Comparison of ENCODE assay signal across 24 cellular contexts in the genomic region with DNA sequence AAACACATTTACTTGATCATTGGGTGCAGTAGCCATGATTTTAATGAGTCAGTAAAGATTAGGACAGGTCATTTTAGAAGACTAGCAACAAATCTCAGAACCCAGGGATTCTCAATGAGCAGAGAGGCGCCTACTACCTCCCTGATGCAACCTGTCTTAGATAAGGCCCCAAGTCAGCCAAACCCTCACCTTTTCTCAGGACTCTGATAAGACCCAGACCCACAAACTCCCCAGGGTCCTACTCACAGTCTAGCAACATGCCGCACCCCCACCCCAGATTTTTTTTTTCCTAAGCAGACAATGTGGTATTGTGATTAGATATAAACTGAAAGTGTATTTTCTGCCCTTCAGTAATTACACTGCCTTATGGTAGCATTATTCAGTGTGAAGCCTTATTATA.
A peak's percentile ranks its signal among the peaks of the same experiment; 100 is the strongest.
DNase-seq lines count a peak whose midpoint lies in the region; FAIRE-seq and TF ChIP-seq lines count a peak whose summit lies in the region.
"Had no signal": no experiment of that assay in that cellular context is flagged by ENCODE, and none has a peak within 500 bp of the region (broad histone marks: within the 10 kb centered on the region; RNA-seq: fewer than 3 reads in every experiment).

No MANE protein-coding gene starts in this region.

- H3K27me3 ChIP-seq in HUES48 (ENCODE audit: control insufficient read depth, insufficient read depth, low read length) (no peaks in the 10 kb centered on the region), endodermal cell (ENCODE audit: control insufficient read depth, insufficient read depth, low read length, poor library complexity, severe bottlenecking) (no peaks in the 10 kb centered on the region), iPS-20b (ENCODE audit: insufficient read depth, low read length) (peaks cover 36% of the 10 kb centered on the region; the same call in 1 of the 2 replicates), neural progenitor cell (peaks cover 2% of the 10 kb centered on the region), small intestine (ENCODE audit: control insufficient read depth in 2 of 2, insufficient read depth in 2 of 2, low read length in 2 of 2) (peaks cover 0 to 2% of the 10 kb centered on the region in 2 donors), Karpas-422 (ENCODE audit: low read length) (no peaks in the 10 kb centered on the region)
- H3K27me3 ChIP-seq: BE2C, BLaER1 had no signal

- H3K4me2 ChIP-seq in neural progenitor cell, result peak overlapping the region; percentile 61
- H3K4me2 ChIP-seq in Karpas-422 (ENCODE audit: low read depth, low read length, poor library complexity, severe bottlenecking), result no peak overlapping the region
- H3K4me2 ChIP-seq: BLaER1 had no signal

- DNase-seq in endodermal cell, result peak; percentile 53
- DNase-seq in neural progenitor cell (ENCODE audit: low spot score), result no peak
- DNase-seq in small intestine, result no peak
- no peak for DNase-seq in activated gamma-delta T cell (lab: John Stamatoyannopoulos, UW)
- no peak for DNase-seq in MCF 10A (ENCODE audit: unreplicated experiment)
- no peak for DNase-seq in Karpas-422
- DNase-seq: 8988T; ACHN; BE2C; C1 segment of cervical spinal cord; Caco-2; Calu3; CD4-positive, alpha-beta T cell; CD8-positive, alpha-beta T cell; DMS79 treated with DMSO at 0.1 percent for 48 hours; GF-D8 had no signal

- no peaks in the 10 kb centered on the region for H3K9me2 ChIP-seq in Karpas-422 (replicated peaks; ENCODE audit: insufficient read depth, low read length)

- H4K20me1 ChIP-seq in neural progenitor cell (ENCODE audit: low read depth) (no peaks in the 10 kb centered on the region), Karpas-422 (ENCODE audit: insufficient read depth, low read depth, low read length) (no peaks in the 10 kb centered on the region)
- H4K20me1 ChIP-seq: BLaER1 had no signal

- no peaks in the 10 kb centered on the region for H3K79me2 ChIP-seq in neural progenitor cell (ENCODE audit: low read depth)
- no peaks in the 10 kb centered on the region for H3K79me2 ChIP-seq in Karpas-422 (ENCODE audit: low read length)

- H2AFZ ChIP-seq in neural progenitor cell (replicated peaks) (no peak overlapping the region), Karpas-422 (ENCODE audit: low read length) (no peak overlapping the region)

- no peak overlapping the region for H3K9ac ChIP-seq in HUES48 (ENCODE audit: low read depth, low read length)
- H3K9ac ChIP-seq in endodermal cell (ENCODE audit: extremely low read depth, low read length, poor library complexity, severe bottlenecking), result no peak overlapping the region
- H3K9ac ChIP-seq in iPS-20b (ENCODE audit: low read depth, low read length), result no peak overlapping the region
- H3K9ac ChIP-seq in neural progenitor cell, result no peak overlapping the region
- no peak overlapping the region for H3K9ac ChIP-seq in Karpas-422 (ENCODE audit: low read length)
- H3K9ac ChIP-seq: BLaER1 had no signal

- TF ChIP-seq CTCF in endodermal cell (conservative IDR thresholded peaks at IDR 0.05) (no peak), neural progenitor cell (IDR thresholded peaks at IDR 0.05) (no peak), MCF 10A (IDR thresholded peaks at IDR 0.05; ENCODE audit: unreplicated experiment) (no peak)

- BruUV-seq in MCF 10A (replicated peaks; lab: Mats Ljungman, UMichigan), result no TSS peak

- H3K4me3 ChIP-seq in HUES48 (ENCODE audit: low read depth, low read length) (no peak overlapping the region), endodermal cell (ENCODE audit: low read length) (peak overlapping the region; percentile 62), iPS-20b (ENCODE audit: low read length) (peak overlapping the region; percentile 48; the same call in 1 of the 2 replicates), neural progenitor cell (no peak overlapping the region), small intestine (ENCODE audit: low read depth in 1 of 2, low read length in 2 of 2) (no peak overlapping the region), Karpas-422 (ENCODE audit: low read length) (no peak overlapping the region)
- H3K4me3 ChIP-seq: BLaER1 had no signal

- H3K27ac ChIP-seq in HUES48 (ENCODE audit: low read depth, low read length) (peak overlapping the region; percentile 71), endodermal cell (ENCODE audit: low read depth, low read length) (no peak overlapping the region), iPS-20b (ENCODE audit: low read length) (no peak overlapping the region), neural progenitor cell (no peak overlapping the region), small intestine (ENCODE audit: low read depth in 1 of 2, low read length in 1 of 2) (no peak overlapping the region), Karpas-422 (ENCODE audit: low read length) (no peak overlapping the region)
- H3K27ac ChIP-seq: BLaER1 had no signal

- FAIRE-seq in small intestine (lab: Jason Lieb, UNC), result no peak
- FAIRE-seq: A204.1, D721Med, G401.6, GM12891, GM19239 had no signal

- H3K4me1 Mint-ChIP-seq in endodermal cell, result peaks cover 37% of the 10 kb centered on the region
- peaks cover 10% of the 10 kb centered on the region for H3K4me1 Mint-ChIP-seq in neural progenitor cell
- H3K4me1 Mint-ChIP-seq in MCF 10A (ENCODE audit: insufficient read depth, unreplicated experiment), result no peaks in the 10 kb centered on the region

- no peaks in the 10 kb centered on the region for H3K36me3 ChIP-seq in HUES48 (ENCODE audit: control insufficient read depth, insufficient read depth, low read length)
- no peaks in the 10 kb centered on the region for H3K36me3 ChIP-seq in endodermal cell (ENCODE audit: control insufficient read depth, insufficient read depth, low read length)
- no peaks in the 10 kb centered on the region for H3K36me3 ChIP-seq in iPS-20b (ENCODE audit: insufficient read depth, low read depth, low read length)
- no peaks in the 10 kb centered on the region for H3K36me3 ChIP-seq in neural progenitor cell
- H3K36me3 ChIP-seq in small intestine (ENCODE audit: control insufficient read depth in 2 of 2, insufficient read depth in 2 of 2, low read length in 2 of 2), result no peaks in the 10 kb centered on the region
- H3K36me3 ChIP-seq in Karpas-422 (ENCODE audit: insufficient read depth, low read length), result no peaks in the 10 kb centered on the region
- H3K36me3 ChIP-seq: BE2C, BLaER1 had no signal

- H3K9me3 ChIP-seq in HUES48 (ENCODE audit: control insufficient read depth, insufficient read depth, low read length) (no peaks in the 10 kb centered on the region), endodermal cell (ENCODE audit: control insufficient read depth, low read length) (peaks cover 20% of the 10 kb centered on the region), iPS-20b (ENCODE audit: insufficient read depth, low read depth, low read length) (no peaks in the 10 kb centered on the region), neural progenitor cell (ENCODE audit: low read depth) (no peaks in the 10 kb centered on the region), small intestine (ENCODE audit: control insufficient read depth, low read depth) (no peaks in the 10 kb centered on the region), Karpas-422 (ENCODE audit: low read length) (no peaks in the 10 kb centered on the region)
- H3K9me3 ChIP-seq: BE2C, BLaER1, Caco-2 had no signal

- H3K4me3 Mint-ChIP-seq in endodermal cell (no peak overlapping the region), neural progenitor cell (no peak overlapping the region), MCF 10A (ENCODE audit: unreplicated experiment) (no peak overlapping the region)
- H3K4me3 Mint-ChIP-seq: CD4-positive, alpha-beta T cell; CD8-positive, alpha-beta T cell had no signal

- peaks cover 9% of the 10 kb centered on the region for H3K9me3 Mint-ChIP-seq in endodermal cell
- H3K9me3 Mint-ChIP-seq in neural progenitor cell, result peaks cover 5% of the 10 kb centered on the region
- H3K9me3 Mint-ChIP-seq in MCF 10A (ENCODE audit: unreplicated experiment), result no peaks in the 10 kb centered on the region
- H3K9me3 Mint-ChIP-seq: CD4-positive, alpha-beta T cell had no signal

- intact Hi-C loops in MCF 10A (cut with micrococcal nuclease), result no loop called here

- H3K27me3 Mint-ChIP-seq in endodermal cell (ENCODE audit: insufficient read depth), result peaks cover 13% of the 10 kb centered on the region
- H3K27me3 Mint-ChIP-seq in neural progenitor cell (ENCODE audit: insufficient read depth, low read depth), result peaks cover 3% of the 10 kb centered on the region
- H3K27me3 Mint-ChIP-seq in MCF 10A (ENCODE audit: insufficient read depth, unreplicated experiment), result peaks cover 38% of the 10 kb centered on the region

- H3K4me1 ChIP-seq in HUES48 (ENCODE audit: control insufficient read depth, insufficient read depth, low read length), result peaks cover 22% of the 10 kb centered on the region
- H3K4me1 ChIP-seq in endodermal cell (ENCODE audit: control insufficient read depth, insufficient read depth, low read length), result peaks cover 10% of the 10 kb centered on the region
- H3K4me1 ChIP-seq in iPS-20b (ENCODE audit: insufficient read depth, low read length), result peaks cover 9% of the 10 kb centered on the region; the same call in 1 of the 2 replicates
- H3K4me1 ChIP-seq in neural progenitor cell, result peaks cover 34% of the 10 kb centered on the region
- H3K4me1 ChIP-seq in small intestine (ENCODE audit: control insufficient read depth in 2 of 2, insufficient read depth in 1 of 2, low read depth in 1 of 2, low read length in 1 of 2), result no peaks in the 10 kb centered on the region
- no peaks in the 10 kb centered on the region for H3K4me1 ChIP-seq in Karpas-422 (ENCODE audit: low read length)
- H3K4me1 ChIP-seq: BLaER1, Caco-2 had no signal

- CTCF ChIA-PET in MCF 10A (lab: Yijun Ruan, JAX), result no interaction called here

- POLR2A ChIA-PET in MCF 10A (lab: Yijun Ruan, JAX), result no interaction called here

- H3K27ac Mint-ChIP-seq in endodermal cell (peak overlapping the region; percentile 67), neural progenitor cell (no peak overlapping the region), MCF 10A (ENCODE audit: low read depth, unreplicated experiment) (no peak overlapping the region)
- H3K27ac Mint-ChIP-seq: CD4-positive, alpha-beta T cell; CD8-positive, alpha-beta T cell had no signal

- peaks cover 21% of the 10 kb centered on the region for H3F3A ChIP-seq in neural progenitor cell (ENCODE audit: low read depth)

- 65% methylated on average over 1 of the region's 2 CpGs; no CpG with 5 or more reads in 1 of the 2 experiments for WGBS in endodermal cell (ENCODE audit: insufficient coverage in 1 of 2, insufficient read length in 1 of 2), 2 experiments
- WGBS in small intestine, 3 donors, result 49 to 60% (median 60%) methylated on average over 2 of the region's 2 CpGs

- H3K36me3 Mint-ChIP-seq in endodermal cell (ENCODE audit: low read depth) (no peaks in the 10 kb centered on the region), neural progenitor cell (no peaks in the 10 kb centered on the region), MCF 10A (ENCODE audit: insufficient read depth, unreplicated experiment) (no peaks in the 10 kb centered on the region)
- H3K36me3 Mint-ChIP-seq: CD8-positive, alpha-beta T cell had no signal

Comparison
In these comparisons a context has a peak if more than half of its experiments do, and no peak if none do; other contexts are left out.
1. H3K4me3 ChIP-seq: peak in endodermal cell (single experiment) and iPS-20b (single experiment); none in HUES48 (single experiment), neural progenitor cell (single experiment), small intestine (0 of 2) and Karpas-422 (single experiment).